Comparison of ENCODE assay signal across 22 cellular contexts in genomic region chr6:109303149-109303548, GRCh38.
"Had no signal": no experiment of that assay in that cellular context is flagged by ENCODE, and none has a peak within 500 bp of the region (broad histone marks: within the 10 kb centered on the region; RNA-seq: fewer than 3 reads in every experiment).

No MANE protein-coding gene starts in this region.

- H3K27me3 Mint-ChIP-seq: activated B cell treated with CpG ODN at 0.5 μM for 24 hours had no signal

- H3K9me3 Mint-ChIP-seq: activated B cell treated with CpG ODN at 0.5 μM for 24 hours; activated CD4-positive, alpha-beta memory T cell treated with anti-CD3 and anti-CD28 coated beads for 36 hours; activated CD4-positive, alpha-beta T cell treated with anti-CD3 and anti-CD28 coated beads, Interleukin-2, amount 10 ng/mL, durations not matched to agents 7 days and 5 days; activated naive CD4-positive, alpha-beta T cell treated with anti-CD3 and anti-CD28 coated beads, Interleukin-2, amount 50 U/mL, for 72 hours; activated T-cell treated with anti-CD3 and anti-CD28 coated beads, Interleukin-2, amount 50 U/mL, for 4 hours had no signal

- DNase-seq: activated B cell treated with CpG ODN at 0.5 μM for 24 hours; activated CD4-positive, alpha-beta memory T cell treated with anti-CD3 and anti-CD28 coated beads for 36 hours; activated CD4-positive, alpha-beta T cell treated with anti-CD3 and anti-CD28 coated beads for 1 hour; activated CD4-positive, alpha-beta T cell treated with anti-CD3 and anti-CD28 coated beads, Interleukin-2, amount 10 ng/mL, durations not matched to agents 7 days and 5 days; activated CD8-positive, alpha-beta memory T cell treated with anti-CD3 and anti-CD28 coated beads for 24 hours; activated effector memory CD4-positive, alpha-beta T cell treated with anti-CD3 and anti-CD28 coated beads, Interleukin-2, amount 50 U/mL, for 16 hours; activated naive CD4-positive, alpha-beta T cell treated with Interleukin-2 at 50 U/mL for 16 hours; activated T-cell treated with anti-CD3 and anti-CD28 coated beads, Interleukin-2, amount 50 U/mL, for 4 hours; brain microvascular endothelial cell; MG63; NCI-H1105; NCI-H1436; NCI-H1694 treated with DMSO at 0.1 percent for 48 hours; NCI-H2029 treated with DMSO at 0.1 percent for 48 hours; NCI-H345; NCI-H510A; NCI-H526 treated with DMSO at 0.1 percent for 48 hours; NCI-H82; SIG-M5; T-helper 17 cell; T-helper 9 cell had no signal

- H3K4me3 ChIP-seq: MG63 had no signal

- H3K27ac ChIP-seq: brain microvascular endothelial cell had no signal

- H3K27me3 ChIP-seq: brain microvascular endothelial cell, MG63 had no signal

- ATAC-seq: activated naive CD4-positive, alpha-beta T cell treated with anti-CD3 and anti-CD28 coated beads, Interleukin-2, amount 50 U/mL, for 72 hours; activated T-cell treated with anti-CD3 and anti-CD28 coated beads, Interleukin-2, amount 50 U/mL, for 4 hours; T-helper 17 cell had no signal

- H3K4me3 Mint-ChIP-seq: activated B cell treated with CpG ODN at 0.5 μM for 24 hours; activated CD4-positive, alpha-beta memory T cell treated with anti-CD3 and anti-CD28 coated beads for 36 hours; activated CD4-positive, alpha-beta T cell treated with anti-CD3 and anti-CD28 coated beads, Interleukin-2, amount 10 ng/mL, durations not matched to agents 7 days and 5 days; activated T-cell treated with anti-CD3 and anti-CD28 coated beads, Interleukin-2, amount 50 U/mL, for 4 hours; T-helper 17 cell had no signal

- H3K9me3 ChIP-seq: MG63 had no signal

- H3K36me3 ChIP-seq: brain microvascular endothelial cell, MG63 had no signal

- H3K36me3 Mint-ChIP-seq: activated CD4-positive, alpha-beta memory T cell treated with anti-CD3 and anti-CD28 coated beads for 36 hours; activated naive CD4-positive, alpha-beta T cell treated with anti-CD3 and anti-CD28 coated beads, Interleukin-2, amount 50 U/mL, for 72 hours had no signal

- H3K27ac Mint-ChIP-seq: activated B cell treated with CpG ODN at 0.5 μM for 24 hours; activated CD4-positive, alpha-beta memory T cell treated with anti-CD3 and anti-CD28 coated beads for 36 hours; activated CD4-positive, alpha-beta T cell treated with anti-CD3 and anti-CD28 coated beads, Interleukin-2, amount 10 ng/mL, durations not matched to agents 7 days and 5 days; T-helper 17 cell had no signal
